ENCODE assay signal across 23 cellular contexts in the genomic region with DNA sequence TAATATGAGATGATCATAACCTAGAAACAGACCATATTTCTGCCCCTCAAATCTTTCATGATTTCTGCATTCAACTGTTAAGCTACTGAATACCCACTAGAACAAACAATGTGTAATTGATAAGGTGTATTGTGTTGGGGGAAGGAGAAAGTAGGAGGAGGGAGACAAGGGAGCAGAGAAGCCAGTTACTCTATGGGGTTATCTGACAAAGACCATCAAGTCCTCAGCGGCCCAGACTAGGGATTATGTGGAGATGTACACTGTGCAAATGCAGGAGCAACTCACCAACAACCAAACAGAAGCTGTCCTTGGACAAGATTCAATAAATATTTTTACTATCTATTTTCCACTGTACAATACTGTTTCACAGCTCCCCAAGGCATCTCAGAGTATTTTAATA. TPM values are rescaled to one million over a fixed set of nuclear protein-coding genes. Genes with fewer than 3 reads are reported as not detected.
DNase-seq lines count a peak whose midpoint lies in the region; ATAC-seq, FAIRE-seq and TF ChIP-seq lines count a peak whose summit lies in the region.
"Had no signal": no experiment of that assay in that cellular context is flagged by ENCODE, and none has a peak within 500 bp of the region (broad histone marks: within the 10 kb centered on the region; RNA-seq: fewer than 3 reads in every experiment).

No MANE protein-coding gene starts in this region.

- H3K36me3 ChIP-seq in heart left ventricle = no peaks in the 10 kb centered on the region
- no peaks in the 10 kb centered on the region for H3K36me3 ChIP-seq in adrenal gland (replicated peaks in 1 of 2)
- no peaks in the 10 kb centered on the region for H3K36me3 ChIP-seq in tibial artery
- H3K36me3 ChIP-seq in pancreas = no peaks in the 10 kb centered on the region
- H3K36me3 ChIP-seq: BLaER1 treated with 17β-estradiol and CSF1 and Interleukin-3, amounts not matched to agents 10 nM and 100 nM; colonic mucosa; uterus had no signal

- intact Hi-C loops in heart left ventricle (cut with DNase I) (loop anchor here in 6 of 10 donors (5.0 to 10.0 kb wide), 7 partner anchors 38 to 253 kb away; no protein-coding TSS in a partner anchor), cardiac septum (cut with DNase I) (loop anchor here (5.0 kb wide), 4 partner anchors 38 to 253 kb away; no protein-coding TSS in a partner anchor), adrenal gland (cut with DNase I) (no loop called here), tibial artery (cut with DNase I; ENCODE audit: low total_unique reads) (no loop called here), pancreas (cut with DNase I) (no loop called here), sciatic nerve (cut with DNase I) (no loop called here)

- H3K4me3 ChIP-seq in heart left ventricle (peak overlapping the region in 6 of 12 donors; percentile 3 to 89 (median 74)), adrenal gland (peak overlapping the region in 1 of 4 donors; percentile 91), tibial artery (no peak overlapping the region), pancreas (peak overlapping the region in 2 of 4 donors; percentile 64 to 79)
- H3K4me3 ChIP-seq: A549; BLaER1 treated with 17β-estradiol and CSF1 and Interleukin-3, amounts not matched to agents 10 nM and 100 nM; colonic mucosa had no signal

- peak overlapping the region in 9 of 12 donors; percentile 54 to 93 (median 82) for H3K27ac ChIP-seq in heart left ventricle
- peak overlapping the region; percentile 57 to 85 (median 79) for H3K27ac ChIP-seq in adrenal gland
- peak overlapping the region; percentile 6 to 75 for H3K27ac ChIP-seq in tibial artery
- H3K27ac ChIP-seq in pancreas = peak overlapping the region in 2 of 4 donors; percentile 69 to 78
- H3K27ac ChIP-seq: A549; BLaER1 treated with 17β-estradiol and CSF1 and Interleukin-3, amounts not matched to agents 10 nM and 100 nM; colonic mucosa; uterus had no signal

- no peak for TF ChIP-seq POLR2A in heart left ventricle (IDR thresholded peaks at IDR 0.05)
- no peak for TF ChIP-seq POLR2A in adrenal gland (IDR thresholded peaks at IDR 0.05)

- H3K9me3 ChIP-seq in heart left ventricle = no peaks in the 10 kb centered on the region
- H3K9me3 ChIP-seq in adrenal gland (replicated peaks in 1 of 3) = no peaks in the 10 kb centered on the region
- H3K9me3 ChIP-seq in tibial artery = no peaks in the 10 kb centered on the region
- H3K9me3 ChIP-seq in pancreas = no peaks in the 10 kb centered on the region
- H3K9me3 ChIP-seq: A549; BLaER1 treated with 17β-estradiol and CSF1 and Interleukin-3, amounts not matched to agents 10 nM and 100 nM; colonic mucosa; uterus had no signal

- ATAC-seq in heart left ventricle = no peak
- no peak for ATAC-seq in pancreas
- ATAC-seq in sciatic nerve = no peak
- ATAC-seq: A549; naive thymus-derived CD4-positive, alpha-beta T cell; T-cell had no signal

- DNase-seq in heart left ventricle = no peak
- no peak for DNase-seq in cardiac septum (ENCODE audit: low spot score)
- no peak for DNase-seq in adrenal gland
- peak; percentile 31 for DNase-seq in medulla oblongata (ENCODE audit: extremely low spot score)
- DNase-seq in tibial artery = no peak
- no peak for DNase-seq in pancreas
- no peak for DNase-seq in sciatic nerve (ENCODE audit: low spot score)
- DNase-seq in amniotic stem cell (lab: John Stamatoyannopoulos, UW) = no peak
- DNase-seq: activated CD4-positive, alpha-beta T cell treated with anti-CD3 and anti-CD28 coated beads, Interleukin-2, amount 50 U/mL, for 1 hour; activated CD8-positive, alpha-beta memory T cell treated with anti-CD3 and anti-CD28 coated beads, Interleukin-2, amount 50 U/mL, for 48 hours; activated gamma-delta T cell treated with Interleukin-2 at 50 U/mL for 16 hours; colonic mucosa; naive thymus-derived CD4-positive, alpha-beta T cell; NCI-H2029 treated with DMSO at 0.1 percent for 48 hours; NCI-H446; stimulated activated CD4-positive, alpha-beta T cell treated with anti-CD3 and anti-CD28 coated beads, Interleukin-4, amount 100 ng/mL, for 4 hours; T-cell; uterus had no signal

- 46 to 79% (median 50%) methylated on average over 1 of the region's 1 CpG for WGBS in heart left ventricle, 4 donors
- 44 to 50% (median 48%) methylated on average over 1 of the region's 1 CpG for WGBS in adrenal gland, 4 donors
- 29 to 32% methylated on average over 1 of the region's 1 CpG for WGBS in pancreas, 2 donors

- TF ChIP-seq CTCF in heart left ventricle (IDR thresholded peaks at IDR 0.05) = no peak
- no peak for TF ChIP-seq CTCF in adrenal gland (IDR thresholded peaks at IDR 0.05)
- TF ChIP-seq CTCF in tibial artery (IDR thresholded peaks at IDR 0.05) = no peak
- no peak for TF ChIP-seq CTCF in pancreas (IDR thresholded peaks at IDR 0.05)

- no peak for FAIRE-seq in pancreas (lab: Jason Lieb, UNC)
- FAIRE-seq: A549, D721Med had no signal

- peaks cover 0 to 42% (median 0%) of the 10 kb centered on the region in 9 donors for H3K27me3 ChIP-seq in heart left ventricle
- H3K27me3 ChIP-seq in adrenal gland = no peaks in the 10 kb centered on the region
- H3K27me3 ChIP-seq in tibial artery = no peaks in the 10 kb centered on the region
- H3K27me3 ChIP-seq in pancreas = no peaks in the 10 kb centered on the region
- H3K27me3 ChIP-seq: uterus had no signal

- peaks cover 0 to 60% (median 39%) of the 10 kb centered on the region in 12 donors for H3K4me1 ChIP-seq in heart left ventricle
- H3K4me1 ChIP-seq in adrenal gland (replicated peaks in 1 of 2) = peaks cover 28 to 41% of the 10 kb centered on the region in 2 donors
- H3K4me1 ChIP-seq in tibial artery = peaks cover 0 to 43% (median 21%) of the 10 kb centered on the region in 4 donors
- H3K4me1 ChIP-seq in pancreas = peaks cover 0 to 24% (median 13%) of the 10 kb centered on the region in 3 donors
- H3K4me1 ChIP-seq: colonic mucosa had no signal

RNA-seq across cellular contexts. Expression of gene NRG2, which starts 2.7 kb away (rescaled TPM):
- total RNA-seq in heart left ventricle = 1 to 10 TPM; 1.9 to 4.8 (median 3.4) TPM
- polyA plus RNA-seq in heart left ventricle = 1 to 10 TPM in 1 of 2 donors, under 1 TPM in 1; 0.72 to 3.8 TPM
- 5.1 TPM for total RNA-seq in cardiac septum
- 10 to 100 TPM in 5 of 8 donors, 1 to 10 TPM in 3; 5.1 to 16.7 (median 11.0) TPM for total RNA-seq in adrenal gland
- 1 to 10 TPM; 5.0 to 6.5 (median 5.0) TPM for polyA plus RNA-seq in adrenal gland
- total RNA-seq in pancreas = 1 to 10 TPM; 1.5 to 5.2 (median 3.7) TPM
- 1 to 10 TPM; 1.2 to 3.3 TPM for polyA plus RNA-seq in pancreas
- total RNA-seq in sciatic nerve = 1.7 TPM
- total RNA-seq: kidney epithelial cell had no signal
- polyA plus RNA-seq: IgD-negative memory B cell had no signal

Comparison
In these comparisons a context has a peak if more than half of its experiments do, and no peak if none do; other contexts are left out.
1. intact Hi-C loops: an anchor here in heart left ventricle (5.0 to 10.0 kb wide) and cardiac septum (5.0 kb wide); none called in adrenal gland, tibial artery, pancreas and sciatic nerve.